In genomic region chr3:133933097-133934024, GRCh38 we compare ENCODE assay signal across 16 cellular contexts.
"Had no signal": no experiment of that assay in that cellular context is flagged by ENCODE, and none has a peak within 500 bp of the region (broad histone marks: within the 10 kb centered on the region; RNA-seq: fewer than 3 reads in every experiment).

No MANE protein-coding gene starts in this region.

- H3K36me3 ChIP-seq: cardiac muscle cell, neutrophil, upper lobe of right lung, WERI-Rb-1 had no signal

- H3K9me3 ChIP-seq: neutrophil, upper lobe of right lung had no signal

- H3K27ac ChIP-seq: cardiac muscle cell, coronary artery, neutrophil, upper lobe of right lung, WERI-Rb-1 had no signal

- H3K4me1 ChIP-seq: upper lobe of right lung had no signal

- H3K27me3 ChIP-seq: upper lobe of right lung had no signal

- ATAC-seq: activated CD4-positive, alpha-beta T cell treated with anti-CD3 and anti-CD28 coated beads for 36 hours; naive thymus-derived CD4-positive, alpha-beta T cell; sciatic nerve; upper lobe of right lung had no signal

- DNase-seq: activated CD4-positive, alpha-beta memory T cell treated with anti-CD3 and anti-CD28 coated beads, Interleukin-2, amount 10 ng/mL, durations not matched to agents 7 days and 5 days; activated CD4-positive, alpha-beta T cell treated with anti-CD3 and anti-CD28 coated beads for 36 hours; activated naive CD4-positive, alpha-beta T cell treated with anti-CD3 and anti-CD28 coated beads, Interleukin-2, amount 10 ng/mL, durations not matched to agents 7 days and 5 days; effector CD8-positive, alpha-beta T cell; kidney; midbrain; naive thymus-derived CD4-positive, alpha-beta T cell; stimulated activated CD4-positive, alpha-beta T cell treated with anti-CD3 and anti-CD28 coated beads, Interleukin-12 subunit alpha, Interleukin-12 subunit beta, amount 100 ng/mL, for 4 hours; stimulated activated naive CD4-positive, alpha-beta T cell; T-helper 1 cell; upper lobe of right lung; WERI-Rb-1 had no signal

- H3K4me3 ChIP-seq: cardiac muscle cell, coronary artery, upper lobe of right lung had no signal
